ENCODE assay signal across 1 cellular context in genomic region chr18:37385846-37386435, GRCh38.
TF ChIP-seq lines count a peak whose summit lies in the region.

No MANE protein-coding gene starts in this region.

TF ChIP-seq in HCT116, 20 proteins besides CTCF, POLR2A, EP300 and RAD21 (continued from another document):
- TF ChIP-seq ZBTB33 (IDR thresholded peaks at IDR 0.05; ENCODE audit: extremely low read depth, insufficient replicate concordance, low read length): no peak
- TF ChIP-seq JUND (IDR thresholded peaks at IDR 0.05): no peak
- no peak for TF ChIP-seq CBX3 (IDR thresholded peaks at IDR 0.05; ENCODE audit: low read depth)
- no peak for TF ChIP-seq REST (IDR thresholded peaks at IDR 0.05; ENCODE audit: low read depth)
- TF ChIP-seq ZNF274 (IDR thresholded peaks at IDR 0.05; ENCODE audit: low read depth, low read length): no peak
- no peak for TF ChIP-seq MAX (IDR thresholded peaks at IDR 0.05)
- TF ChIP-seq ZFX (IDR thresholded peaks at IDR 0.05): no peak
- TF ChIP-seq YY1 (IDR thresholded peaks at IDR 0.05; ENCODE audit: extremely low read depth, insufficient replicate concordance, low read depth, low read length): no peak
- TF ChIP-seq ELF1 (IDR thresholded peaks at IDR 0.05; ENCODE audit: borderline replicate concordance, low read depth): no peak
- TF ChIP-seq ATF3 (IDR thresholded peaks at IDR 0.05): no peak
- TF ChIP-seq FOSL1 (IDR thresholded peaks at IDR 0.05; ENCODE audit: low read depth): no peak
- no peak for TF ChIP-seq POLR2AphosphoS5 (IDR thresholded peaks at IDR 0.05; ENCODE audit: low read depth, low read length)
- TF ChIP-seq CEBPB (IDR thresholded peaks at IDR 0.05; ENCODE audit: low read depth): no peak
- no peak for TF ChIP-seq EZH2phosphoT487 (IDR thresholded peaks at IDR 0.05; ENCODE audit: borderline replicate concordance)
- TF ChIP-seq SRF (IDR thresholded peaks at IDR 0.05; ENCODE audit: low read depth): no peak
